Comparison of ENCODE assay signal across 1 cellular context in the genomic region with DNA sequence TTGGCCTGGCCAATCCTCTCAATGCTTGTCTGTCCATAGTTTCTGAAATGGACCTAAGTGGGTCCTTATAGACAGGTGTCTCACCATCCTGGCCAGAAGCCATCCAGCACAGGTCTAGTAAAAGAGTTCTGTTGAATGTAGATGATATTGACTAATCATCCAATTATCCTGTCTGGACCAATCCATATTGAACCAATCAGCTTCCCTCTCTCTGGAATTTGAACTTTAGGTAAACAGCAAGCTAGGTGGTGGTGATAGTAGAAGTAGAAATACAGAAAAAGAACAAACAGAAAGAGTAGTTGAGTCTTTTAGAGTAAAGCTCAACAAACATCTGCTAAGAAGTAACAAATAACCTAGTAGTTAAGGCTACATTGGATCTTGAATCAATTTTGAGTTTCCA.
TF ChIP-seq lines count a peak whose summit lies in the region.

No MANE protein-coding gene starts in this region.

TF ChIP-seq in liver, 16 proteins besides CTCF, POLR2A, EP300 and RAD21 (continued from another document):
- TF ChIP-seq REST (IDR thresholded peaks at IDR 0.05), result peak; percentile 73
TF ChIP-seq in liver: peak in this region for 10.
